ENCODE assay signal across 1 cellular context in genomic region chr7:47357863-47358262, GRCh38.
A peak's percentile ranks its signal among the peaks of the same experiment; 100 is the strongest.
TF ChIP-seq lines count a peak whose summit lies in the region.

No MANE protein-coding gene starts in this region.

TF ChIP-seq in K562, 482 proteins besides CTCF, POLR2A, EP300 and RAD21 (continued from another document):
- TF ChIP-seq ZHX1 (conservative IDR thresholded peaks at IDR 0.05; ENCODE audit: low read length) (no peak), ERF (CRISPR knock-in tag; IDR thresholded peaks at IDR 0.05) (no peak), ZNF431 (CRISPR knock-in tag; IDR thresholded peaks at IDR 0.05) (no peak), USF2 (CRISPR knock-in tag; IDR thresholded peaks at IDR 0.05) (peak; percentile 64), NUFIP1 (IDR thresholded peaks at IDR 0.05; ENCODE audit: partially characterized antibody) (no peak), ZNF41 (CRISPR knock-in tag; conservative IDR thresholded peaks at IDR 0.05) (no peak), CEBPZ (IDR thresholded peaks at IDR 0.05; ENCODE audit: borderline replicate concordance, low read depth, low read length) (no peak), ZNF395 (CRISPR knock-in tag; IDR thresholded peaks at IDR 0.05) (no peak), PRDM10 (IDR thresholded peaks at IDR 0.05; ENCODE audit: partially characterized antibody) (peak; percentile 36), ZNF134 (CRISPR knock-in tag; conservative IDR thresholded peaks at IDR 0.05) (no peak), TCF7 (IDR thresholded peaks at IDR 0.05; ENCODE audit: borderline replicate concordance) (no peak), CBFA2T2 (conservative IDR thresholded peaks at IDR 0.05) (peak; percentile 15; the same call in 1 of the 2 replicates), NONO (IDR thresholded peaks at IDR 0.05; ENCODE audit: low read depth in 2 of 2, low read length in 1 of 2) (no peak), U2AF2 (optimal IDR thresholded peaks at IDR 0.05; ENCODE audit: low read depth, low read length) (no peak), RAD51 (IDR thresholded peaks at IDR 0.05; ENCODE audit: borderline replicate concordance, low read depth) (peak; percentile 69), USF1 (CRISPR knock-in tag; IDR thresholded peaks at IDR 0.05) (peak; percentile 36; the same call in 1 of the 2 replicates), TRIM25 (IDR thresholded peaks at IDR 0.05; ENCODE audit: borderline replicate concordance) (no peak)
